ENCODE assay signal across 8 cellular contexts in genomic region chr12:9741726-9742125, GRCh38. TPM values are rescaled to one million over a fixed set of nuclear protein-coding genes. Genes with fewer than 3 reads are reported as not detected.
DNase-seq lines count a peak whose midpoint lies in the region; ATAC-seq lines count a peak whose summit lies in the region.

No MANE protein-coding gene starts in this region.

- ATAC-seq in GM18498 (IDR thresholded peaks at IDR 0.05; ENCODE audit: unreplicated experiment), result peak; percentile 77
- peak; percentile 87 for ATAC-seq in HG02759 (IDR thresholded peaks at IDR 0.05; ENCODE audit: unreplicated experiment)

- intact Hi-C loops in cardiac septum (cut with DNase I), result no loop called here

- peak; percentile 80 for DNase-seq in RPMI8226
- DNase-seq in central memory CD4-positive, alpha-beta T cell, result peak; percentile 93
- DNase-seq in superior temporal gyrus (ENCODE audit: extremely low spot score), result no peak
- no peak for DNase-seq in HT-29 (ENCODE audit: low spot score)
- no peak for DNase-seq in NCI-H748 (lab: John Stamatoyannopoulos, UW; ENCODE audit: unreplicated experiment)
- no peak for DNase-seq in cardiac septum (ENCODE audit: low spot score)

RNA-seq across cellular contexts. Expression of gene CLECL1, which starts 8.8 kb away (rescaled TPM):
- total RNA-seq in HT-29 (2014; rRNA removed; shearing (Covaris generic)), result not detected in 2 replicates
- total RNA-seq in cardiac septum, result not detected

RNA-seq across cellular contexts. Expression of gene CD69, which starts 19.0 kb away (rescaled TPM):
- not detected in 2 replicates for total RNA-seq in HT-29 (2014; rRNA removed; shearing (Covaris generic))
- 0.24 TPM for total RNA-seq in cardiac septum

Comparison
In these comparisons a context has a peak if more than half of its experiments do, and no peak if none do; other contexts are left out.
1. DNase-seq: peak in RPMI8226 (single experiment) and central memory CD4-positive, alpha-beta T cell (single experiment); none in superior temporal gyrus (single experiment), HT-29 (single experiment), NCI-H748 (single experiment) and cardiac septum (single experiment).